ENCODE assay signal across 13 cellular contexts in genomic region chr17:55296171-55296695, GRCh38. TPM values are rescaled to one million over a fixed set of nuclear protein-coding genes. Genes with fewer than 3 reads are reported as not detected.
"Had no signal": no experiment of that assay in that cellular context is flagged by ENCODE, and none has a peak within 500 bp of the region (broad histone marks: within the 10 kb centered on the region; RNA-seq: fewer than 3 reads in every experiment).

No MANE protein-coding gene starts in this region.

- H3K27me3 ChIP-seq: body of pancreas, colonic mucosa, pancreas, stomach, upper lobe of left lung had no signal

- H3K4me3 Mint-ChIP-seq: activated CD4-positive, alpha-beta memory T cell treated with anti-CD3 and anti-CD28 coated beads, Interleukin-2, amount 10 ng/mL, durations not matched to agents 7 days and 5 days; activated CD8-positive, alpha-beta memory T cell treated with anti-CD3 and anti-CD28 coated beads, Interleukin-2, amount 10 ng/mL, durations not matched to agents 7 days and 5 days; activated naive CD4-positive, alpha-beta T cell treated with anti-CD3 and anti-CD28 coated beads for 36 hours; activated T-helper 17 cell treated with anti-CD3 and anti-CD28 coated beads, Interleukin-2, amount 50 U/mL, for 72 hours; stimulated activated effector memory CD8-positive, alpha-beta T cell treated with anti-CD3 and anti-CD28 coated beads, Interleukin-12 subunit alpha, Interleukin-12 subunit beta, amount 100 ng/mL, for 72 hours had no signal

- H3K9me3 Mint-ChIP-seq: activated CD4-positive, alpha-beta memory T cell treated with anti-CD3 and anti-CD28 coated beads, Interleukin-2, amount 10 ng/mL, durations not matched to agents 7 days and 5 days; activated naive CD4-positive, alpha-beta T cell treated with anti-CD3 and anti-CD28 coated beads for 36 hours; activated T-helper 17 cell treated with anti-CD3 and anti-CD28 coated beads, Interleukin-2, amount 50 U/mL, for 72 hours; stimulated activated effector memory CD8-positive, alpha-beta T cell treated with anti-CD3 and anti-CD28 coated beads, Interleukin-12 subunit alpha, Interleukin-12 subunit beta, amount 100 ng/mL, for 72 hours had no signal

- H3K27ac Mint-ChIP-seq: activated CD4-positive, alpha-beta memory T cell treated with anti-CD3 and anti-CD28 coated beads, Interleukin-2, amount 10 ng/mL, durations not matched to agents 7 days and 5 days; activated CD8-positive, alpha-beta memory T cell treated with anti-CD3 and anti-CD28 coated beads, Interleukin-2, amount 10 ng/mL, durations not matched to agents 7 days and 5 days; activated naive CD4-positive, alpha-beta T cell treated with anti-CD3 and anti-CD28 coated beads for 36 hours; stimulated activated effector memory CD8-positive, alpha-beta T cell treated with anti-CD3 and anti-CD28 coated beads, Interleukin-12 subunit alpha, Interleukin-12 subunit beta, amount 100 ng/mL, for 72 hours had no signal

- H3K4me1 ChIP-seq: colonic mucosa, pancreas had no signal

- H3K9me3 ChIP-seq: body of pancreas, colonic mucosa, pancreas, stomach, thoracic aorta, upper lobe of left lung had no signal

- H3K4me2 ChIP-seq: smooth muscle cell had no signal

- H3K4me3 ChIP-seq: body of pancreas, colonic mucosa, pancreas, smooth muscle cell, stomach, thoracic aorta, upper lobe of left lung had no signal

- DNase-seq: foreskin melanocyte had no signal

- H3K27ac ChIP-seq: colonic mucosa, pancreas had no signal

- H3K36me3 Mint-ChIP-seq: activated CD8-positive, alpha-beta memory T cell treated with anti-CD3 and anti-CD28 coated beads, Interleukin-2, amount 10 ng/mL, durations not matched to agents 7 days and 5 days; stimulated activated effector memory CD8-positive, alpha-beta T cell treated with anti-CD3 and anti-CD28 coated beads, Interleukin-12 subunit alpha, Interleukin-12 subunit beta, amount 100 ng/mL, for 72 hours had no signal

- H3K27me3 Mint-ChIP-seq: activated CD4-positive, alpha-beta memory T cell treated with anti-CD3 and anti-CD28 coated beads, Interleukin-2, amount 10 ng/mL, durations not matched to agents 7 days and 5 days; activated T-helper 17 cell treated with anti-CD3 and anti-CD28 coated beads, Interleukin-2, amount 50 U/mL, for 72 hours had no signal

- H3K4me1 Mint-ChIP-seq: activated CD4-positive, alpha-beta memory T cell treated with anti-CD3 and anti-CD28 coated beads, Interleukin-2, amount 10 ng/mL, durations not matched to agents 7 days and 5 days; activated T-helper 17 cell treated with anti-CD3 and anti-CD28 coated beads, Interleukin-2, amount 50 U/mL, for 72 hours had no signal

- H3K36me3 ChIP-seq: colonic mucosa, pancreas, stomach, thoracic aorta had no signal

RNA-seq across cellular contexts. Expression of gene HLF, which starts 31.5 kb away (rescaled TPM):
- total RNA-seq: smooth muscle cell had no signal
